1 cellular context compared by ENCODE assay signal in genomic region chr15:92623435-92623834, GRCh38.
TF ChIP-seq lines count a peak whose summit lies in the region.

No MANE protein-coding gene starts in this region.

TF ChIP-seq in GM23338, 12 proteins besides CTCF, POLR2A, EP300 and RAD21 (continued from another document):
- TF ChIP-seq ZNF462 (CRISPR knock-in tag; IDR thresholded peaks at IDR 0.05) (no peak), REST (IDR thresholded peaks at IDR 0.05; ENCODE audit: unreplicated experiment) (no peak)
